26 cellular contexts compared by ENCODE assay signal in the genomic region with DNA sequence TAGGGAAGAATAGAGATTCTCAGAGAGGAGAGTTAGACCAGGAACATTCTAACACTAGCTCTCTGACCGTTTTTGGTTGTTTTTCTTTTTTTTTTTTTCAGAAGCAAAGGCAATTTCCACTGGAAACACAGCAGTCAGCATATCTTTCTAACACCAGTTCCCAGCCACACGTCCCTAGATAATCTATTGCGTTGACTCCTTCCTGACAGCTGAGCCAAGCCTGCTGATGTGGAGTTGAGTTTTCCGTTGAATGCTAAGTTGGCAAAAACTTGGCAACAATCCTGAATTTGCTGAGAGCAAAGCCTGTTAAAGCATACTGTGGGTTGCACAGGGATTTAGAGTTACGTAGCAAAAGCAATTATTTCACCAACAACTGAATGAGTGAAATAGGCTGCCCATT. TPM values are rescaled to one million over a fixed set of nuclear protein-coding genes. Genes with fewer than 3 reads are reported as not detected.
"Had no signal": no experiment of that assay in that cellular context is flagged by ENCODE, and none has a peak within 500 bp of the region (broad histone marks: within the 10 kb centered on the region; RNA-seq: fewer than 3 reads in every experiment).

No MANE protein-coding gene starts in this region.

- H3K27me3 ChIP-seq: adrenal gland, ascending aorta had no signal

- H3K4me1 ChIP-seq: ascending aorta had no signal

- H3K36me3 ChIP-seq: adrenal gland, ascending aorta had no signal

- ATAC-seq: activated CD8-positive, alpha-beta T cell treated with anti-CD3 and anti-CD28 coated beads, Interleukin-2, amount 10 ng/mL, durations not matched to agents 7 days and 5 days; Panc1; Right ventricle myocardium inferior; T-cell; WTC11 had no signal

- DNase-seq: activated CD4-positive, alpha-beta T cell treated with anti-CD3 and anti-CD28 coated beads for 48 hours; activated CD4-positive, alpha-beta T cell treated with anti-CD3 and anti-CD28 coated beads, Interleukin-2, amount 50 U/mL, for 4 hours; activated CD4-positive, CD25-positive, alpha-beta regulatory T cell treated with anti-CD3 and anti-CD28 coated beads, Interleukin-2, amount 50 U/mL, for 72 hours; activated CD8-positive, alpha-beta memory T cell treated with anti-CD3 and anti-CD28 coated beads, Interleukin-2, amount 50 U/mL, for 48 hours; activated CD8-positive, alpha-beta T cell treated with anti-CD3 and anti-CD28 coated beads, Interleukin-2, amount 10 ng/mL, durations not matched to agents 7 days and 5 days; activated naive CD4-positive, alpha-beta T cell treated with anti-CD3 and anti-CD28 coated beads, Interleukin-2, amount 50 U/mL, for 16 hours; activated naive CD8-positive, alpha-beta T cell treated with anti-CD3 and anti-CD28 coated beads, Interleukin-2, amount 10 ng/mL, durations not matched to agents 7 days and 5 days; activated T-cell treated with anti-CD3 and anti-CD28 coated beads, Interleukin-2, amount 50 U/mL, for 1 hour; adrenal gland; Karpas-422; MM.1S; NCI-H1105; NCI-H1436; NCI-H1694 treated with DMSO at 0.1 percent for 48 hours; NCI-H2029 treated with DMSO at 0.1 percent for 48 hours; NCI-H510A treated with DMSO at 0.1 percent for 48 hours; NCI-H69; NK-92 treated with Interleukin-12 subunit alpha and Interleukin-12 subunit beta, amount 100 ng/mL, for 24 hours; OCI-M1; RPMI8226; T-cell had no signal

- H3K27ac ChIP-seq: adrenal gland, ascending aorta, SK-N-MC had no signal

- H3K9me3 ChIP-seq: adrenal gland, ascending aorta had no signal

- H3K4me3 ChIP-seq: adrenal gland, ascending aorta, SK-N-MC had no signal

RNA-seq across cellular contexts. Expression of gene GAD1, which starts 19.3 kb away (rescaled TPM):
- total RNA-seq: Right ventricle myocardium inferior had no signal
